Comparison of ENCODE assay signal across 1 cellular context in the genomic region with DNA sequence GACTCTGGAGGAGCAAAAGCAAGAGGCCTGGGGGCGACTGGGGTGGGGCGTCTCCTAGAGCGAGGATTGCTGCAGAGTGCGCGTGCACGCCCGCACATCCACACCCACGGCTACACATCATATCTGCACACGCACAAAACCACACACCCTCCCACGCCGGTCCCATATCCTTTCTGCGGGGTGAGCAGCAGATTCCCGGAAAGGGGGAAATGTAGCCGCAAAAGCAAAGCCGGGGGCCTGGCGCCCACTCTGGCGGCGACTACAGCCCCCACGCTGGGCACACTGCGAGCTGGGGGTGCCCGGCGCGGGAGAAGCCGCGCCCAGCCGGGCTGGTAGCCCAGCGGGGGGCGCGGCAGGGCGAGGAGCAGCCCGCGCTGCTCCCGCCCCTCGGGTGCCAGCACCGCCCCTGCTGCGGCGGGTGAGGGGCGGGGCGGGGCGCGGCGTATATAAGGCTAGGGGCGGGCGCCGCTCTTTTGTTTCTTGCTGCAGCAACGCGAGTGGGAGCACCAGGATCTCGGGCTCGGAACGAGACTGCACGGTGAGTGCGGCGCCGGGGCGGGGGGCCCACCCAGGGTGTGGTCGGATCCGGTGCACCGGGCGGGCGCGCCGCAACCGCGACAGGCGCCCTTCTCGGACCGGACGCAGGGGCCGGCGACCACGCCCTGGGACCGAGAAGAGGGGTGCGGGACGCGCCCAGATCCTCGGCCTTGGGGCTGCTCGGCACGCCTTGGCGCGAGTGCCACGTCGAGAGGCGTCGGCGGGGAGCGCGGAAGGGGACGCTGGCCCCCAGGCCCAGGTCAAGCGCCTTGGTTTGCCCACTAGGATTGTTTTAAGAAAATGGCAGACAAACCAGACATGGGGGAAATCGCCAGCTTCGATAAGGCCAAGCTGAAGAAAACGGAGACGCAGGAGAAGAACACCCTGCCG.
TF ChIP-seq lines count a peak whose summit lies in the region.

A gene (plus strand): TSS at position 476 of the 927 bp plus-strand sequence.

TF ChIP-seq in HEK293, 187 proteins besides CTCF, POLR2A, EP300 and RAD21 (continued from another document and continues in another):
- TF ChIP-seq ZNF544 (tag by site-specific recombination; IDR thresholded peaks at IDR 0.05), result no peak
- TF ChIP-seq GLI4 (tag by site-specific recombination; IDR thresholded peaks at IDR 0.05), result no peak
- TF ChIP-seq ZNF211 (tag by site-specific recombination; IDR thresholded peaks at IDR 0.05; ENCODE audit: low read depth), result no peak
- no peak for TF ChIP-seq ZNF521 (tag by site-specific recombination; IDR thresholded peaks at IDR 0.05)
- peak; percentile 74 for TF ChIP-seq KLF10 (tag by site-specific recombination; IDR thresholded peaks at IDR 0.05)
- TF ChIP-seq ZNF138 (tag by site-specific recombination; IDR thresholded peaks at IDR 0.05; ENCODE audit: borderline replicate concordance), result no peak
- no peak for TF ChIP-seq ZNF776 (tag by site-specific recombination; IDR thresholded peaks at IDR 0.05; ENCODE audit: borderline replicate concordance)
- no peak for TF ChIP-seq ZFP37 (tag by site-specific recombination; IDR thresholded peaks at IDR 0.05)
- TF ChIP-seq, protein P1, sequence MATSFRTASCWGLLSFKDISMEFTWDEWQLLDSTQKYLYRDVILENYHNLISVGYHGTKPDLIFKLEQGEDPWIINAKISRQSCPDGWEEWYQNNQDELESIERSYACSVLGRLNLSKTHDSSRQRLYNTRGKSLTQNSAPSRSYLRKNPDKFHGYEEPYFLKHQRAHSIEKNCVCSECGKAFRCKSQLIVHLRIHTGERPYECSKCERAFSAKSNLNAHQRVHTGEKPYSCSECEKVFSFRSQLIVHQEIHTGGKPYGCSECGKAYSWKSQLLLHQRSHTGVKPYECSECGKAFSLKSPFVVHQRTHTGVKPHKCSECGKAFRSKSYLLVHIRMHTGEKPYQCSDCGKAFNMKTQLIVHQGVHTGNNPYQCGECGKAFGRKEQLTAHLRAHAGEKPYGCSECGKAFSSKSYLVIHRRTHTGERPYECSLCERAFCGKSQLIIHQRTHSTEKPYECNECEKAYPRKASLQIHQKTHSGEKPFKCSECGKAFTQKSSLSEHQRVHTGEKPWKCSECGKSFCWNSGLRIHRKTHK (tag by site-specific recombination; IDR thresholded peaks at IDR 0.05), result no peak
- TF ChIP-seq ZEB2 (tag by site-specific recombination; IDR thresholded peaks at IDR 0.05), result no peak
- TF ChIP-seq, protein P2, sequence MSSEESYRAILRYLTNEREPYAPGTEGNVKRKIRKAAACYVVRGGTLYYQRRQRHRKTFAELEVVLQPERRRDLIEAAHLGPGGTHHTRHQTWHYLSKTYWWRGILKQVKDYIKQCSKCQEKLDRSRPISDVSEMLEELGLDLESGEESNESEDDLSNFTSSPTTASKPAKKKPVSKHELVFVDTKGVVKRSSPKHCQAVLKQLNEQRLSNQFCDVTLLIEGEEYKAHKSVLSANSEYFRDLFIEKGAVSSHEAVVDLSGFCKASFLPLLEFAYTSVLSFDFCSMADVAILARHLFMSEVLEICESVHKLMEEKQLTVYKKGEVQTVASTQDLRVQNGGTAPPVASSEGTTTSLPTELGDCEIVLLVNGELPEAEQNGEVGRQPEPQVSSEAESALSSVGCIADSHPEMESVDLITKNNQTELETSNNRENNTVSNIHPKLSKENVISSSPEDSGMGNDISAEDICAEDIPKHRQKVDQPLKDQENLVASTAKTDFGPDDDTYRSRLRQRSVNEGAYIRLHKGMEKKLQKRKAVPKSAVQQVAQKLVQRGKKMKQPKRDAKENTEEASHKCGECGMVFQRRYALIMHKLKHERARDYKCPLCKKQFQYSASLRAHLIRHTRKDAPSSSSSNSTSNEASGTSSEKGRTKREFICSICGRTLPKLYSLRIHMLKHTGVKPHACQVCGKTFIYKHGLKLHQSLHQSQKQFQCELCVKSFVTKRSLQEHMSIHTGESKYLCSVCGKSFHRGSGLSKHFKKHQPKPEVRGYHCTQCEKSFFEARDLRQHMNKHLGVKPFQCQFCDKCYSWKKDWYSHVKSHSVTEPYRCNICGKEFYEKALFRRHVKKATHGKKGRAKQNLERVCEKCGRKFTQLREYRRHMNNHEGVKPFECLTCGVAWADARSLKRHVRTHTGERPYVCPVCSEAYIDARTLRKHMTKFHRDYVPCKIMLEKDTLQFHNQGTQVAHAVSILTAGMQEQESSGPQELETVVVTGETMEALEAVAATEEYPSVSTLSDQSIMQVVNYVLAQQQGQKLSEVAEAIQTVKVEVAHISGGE (tag by site-specific recombination; conservative IDR thresholded peaks at IDR 0.05; ENCODE audit: low read depth), result no peak
- TF ChIP-seq, protein P3, sequence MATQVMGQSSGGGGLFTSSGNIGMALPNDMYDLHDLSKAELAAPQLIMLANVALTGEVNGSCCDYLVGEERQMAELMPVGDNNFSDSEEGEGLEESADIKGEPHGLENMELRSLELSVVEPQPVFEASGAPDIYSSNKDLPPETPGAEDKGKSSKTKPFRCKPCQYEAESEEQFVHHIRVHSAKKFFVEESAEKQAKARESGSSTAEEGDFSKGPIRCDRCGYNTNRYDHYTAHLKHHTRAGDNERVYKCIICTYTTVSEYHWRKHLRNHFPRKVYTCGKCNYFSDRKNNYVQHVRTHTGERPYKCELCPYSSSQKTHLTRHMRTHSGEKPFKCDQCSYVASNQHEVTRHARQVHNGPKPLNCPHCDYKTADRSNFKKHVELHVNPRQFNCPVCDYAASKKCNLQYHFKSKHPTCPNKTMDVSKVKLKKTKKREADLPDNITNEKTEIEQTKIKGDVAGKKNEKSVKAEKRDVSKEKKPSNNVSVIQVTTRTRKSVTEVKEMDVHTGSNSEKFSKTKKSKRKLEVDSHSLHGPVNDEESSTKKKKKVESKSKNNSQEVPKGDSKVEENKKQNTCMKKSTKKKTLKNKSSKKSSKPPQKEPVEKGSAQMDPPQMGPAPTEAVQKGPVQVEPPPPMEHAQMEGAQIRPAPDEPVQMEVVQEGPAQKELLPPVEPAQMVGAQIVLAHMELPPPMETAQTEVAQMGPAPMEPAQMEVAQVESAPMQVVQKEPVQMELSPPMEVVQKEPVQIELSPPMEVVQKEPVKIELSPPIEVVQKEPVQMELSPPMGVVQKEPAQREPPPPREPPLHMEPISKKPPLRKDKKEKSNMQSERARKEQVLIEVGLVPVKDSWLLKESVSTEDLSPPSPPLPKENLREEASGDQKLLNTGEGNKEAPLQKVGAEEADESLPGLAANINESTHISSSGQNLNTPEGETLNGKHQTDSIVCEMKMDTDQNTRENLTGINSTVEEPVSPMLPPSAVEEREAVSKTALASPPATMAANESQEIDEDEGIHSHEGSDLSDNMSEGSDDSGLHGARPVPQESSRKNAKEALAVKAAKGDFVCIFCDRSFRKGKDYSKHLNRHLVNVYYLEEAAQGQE (tag by site-specific recombination; IDR thresholded peaks at IDR 0.05), result no peak
- TF ChIP-seq, protein P4, sequence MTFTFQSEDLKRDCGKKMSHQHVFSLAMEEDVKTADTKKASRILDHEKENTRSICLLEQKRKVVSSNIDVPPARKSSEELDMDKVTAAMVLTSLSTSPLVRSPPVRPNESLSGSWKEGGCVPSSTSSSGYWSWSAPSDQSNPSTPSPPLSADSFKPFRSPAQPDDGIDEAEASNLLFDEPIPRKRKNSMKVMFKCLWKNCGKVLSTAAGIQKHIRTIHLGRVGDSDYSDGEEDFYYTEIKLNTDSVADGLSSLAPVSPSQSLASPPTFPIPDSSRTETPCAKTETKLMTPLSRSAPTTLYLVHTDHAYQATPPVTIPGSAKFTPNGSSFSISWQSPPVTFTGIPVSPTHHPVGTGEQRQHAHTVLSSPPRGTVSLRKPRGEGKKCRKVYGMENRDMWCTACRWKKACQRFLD (tag by site-specific recombination; IDR thresholded peaks at IDR 0.05), result no peak
- TF ChIP-seq, protein P5, sequence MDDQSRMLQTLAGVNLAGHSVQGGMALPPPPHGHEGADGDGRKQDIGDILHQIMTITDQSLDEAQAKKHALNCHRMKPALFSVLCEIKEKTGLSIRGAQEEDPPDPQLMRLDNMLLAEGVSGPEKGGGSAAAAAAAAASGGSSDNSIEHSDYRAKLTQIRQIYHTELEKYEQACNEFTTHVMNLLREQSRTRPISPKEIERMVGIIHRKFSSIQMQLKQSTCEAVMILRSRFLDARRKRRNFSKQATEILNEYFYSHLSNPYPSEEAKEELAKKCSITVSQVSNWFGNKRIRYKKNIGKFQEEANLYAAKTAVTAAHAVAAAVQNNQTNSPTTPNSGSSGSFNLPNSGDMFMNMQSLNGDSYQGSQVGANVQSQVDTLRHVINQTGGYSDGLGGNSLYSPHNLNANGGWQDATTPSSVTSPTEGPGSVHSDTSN (CRISPR knock-in tag; IDR thresholded peaks at IDR 0.05), result no peak
- no peak for TF ChIP-seq ZNF24 (tag by site-specific recombination; IDR thresholded peaks at IDR 0.05)
- no peak for TF ChIP-seq ZNF473 (tag by site-specific recombination; IDR thresholded peaks at IDR 0.05)
- TF ChIP-seq ZNF2 (tag by site-specific recombination; IDR thresholded peaks at IDR 0.05), result no peak
- TF ChIP-seq SP2 (tag by site-specific recombination; IDR thresholded peaks at IDR 0.05), result peak; percentile 71
- TF ChIP-seq GLIS1 (tag by site-specific recombination; IDR thresholded peaks at IDR 0.05), result peak; percentile 81
- TF ChIP-seq KLF8 (tag by site-specific recombination; IDR thresholded peaks at IDR 0.05), result peak; percentile 89; the same call in 1 of the 2 replicates
- no peak for TF ChIP-seq ZSCAN30 (tag by site-specific recombination; IDR thresholded peaks at IDR 0.05)
- TF ChIP-seq RBAK (tag by site-specific recombination; IDR thresholded peaks at IDR 0.05), result no peak
- no peak for TF ChIP-seq ZNF112 (tag by site-specific recombination; IDR thresholded peaks at IDR 0.05)
- TF ChIP-seq ZNF621 (tag by site-specific recombination; IDR thresholded peaks at IDR 0.05), result no peak
- TF ChIP-seq, protein P6, sequence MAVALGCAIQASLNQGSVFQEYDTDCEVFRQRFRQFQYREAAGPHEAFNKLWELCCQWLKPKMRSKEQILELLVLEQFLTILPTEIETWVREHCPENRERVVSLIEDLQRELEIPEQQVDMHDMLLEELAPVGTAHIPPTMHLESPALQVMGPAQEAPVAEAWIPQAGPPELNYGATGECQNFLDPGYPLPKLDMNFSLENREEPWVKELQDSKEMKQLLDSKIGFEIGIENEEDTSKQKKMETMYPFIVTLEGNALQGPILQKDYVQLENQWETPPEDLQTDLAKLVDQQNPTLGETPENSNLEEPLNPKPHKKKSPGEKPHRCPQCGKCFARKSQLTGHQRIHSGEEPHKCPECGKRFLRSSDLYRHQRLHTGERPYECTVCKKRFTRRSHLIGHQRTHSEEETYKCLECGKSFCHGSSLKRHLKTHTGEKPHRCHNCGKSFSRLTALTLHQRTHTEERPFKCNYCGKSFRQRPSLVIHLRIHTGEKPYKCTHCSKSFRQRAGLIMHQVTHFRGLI (tag by site-specific recombination; IDR thresholded peaks at IDR 0.05), result peak; percentile 97
- TF ChIP-seq ZNF548 (tag by site-specific recombination; IDR thresholded peaks at IDR 0.05), result no peak
- no peak for TF ChIP-seq ZNF416 (tag by site-specific recombination; IDR thresholded peaks at IDR 0.05)
- TF ChIP-seq, protein P7, sequence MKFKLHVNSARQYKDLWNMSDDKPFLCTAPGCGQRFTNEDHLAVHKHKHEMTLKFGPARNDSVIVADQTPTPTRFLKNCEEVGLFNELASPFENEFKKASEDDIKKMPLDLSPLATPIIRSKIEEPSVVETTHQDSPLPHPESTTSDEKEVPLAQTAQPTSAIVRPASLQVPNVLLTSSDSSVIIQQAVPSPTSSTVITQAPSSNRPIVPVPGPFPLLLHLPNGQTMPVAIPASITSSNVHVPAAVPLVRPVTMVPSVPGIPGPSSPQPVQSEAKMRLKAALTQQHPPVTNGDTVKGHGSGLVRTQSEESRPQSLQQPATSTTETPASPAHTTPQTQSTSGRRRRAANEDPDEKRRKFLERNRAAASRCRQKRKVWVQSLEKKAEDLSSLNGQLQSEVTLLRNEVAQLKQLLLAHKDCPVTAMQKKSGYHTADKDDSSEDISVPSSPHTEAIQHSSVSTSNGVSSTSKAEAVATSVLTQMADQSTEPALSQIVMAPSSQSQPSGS (tag by site-specific recombination; IDR thresholded peaks at IDR 0.05; ENCODE audit: low read depth), result no peak
- no peak for TF ChIP-seq ZNF600 (tag by site-specific recombination; IDR thresholded peaks at IDR 0.05)
- no peak for TF ChIP-seq OSR2 (tag by site-specific recombination; IDR thresholded peaks at IDR 0.05)
- no peak for TF ChIP-seq OVOL3 (tag by site-specific recombination; IDR thresholded peaks at IDR 0.05)
- peak; percentile 90 for TF ChIP-seq KLF1 (tag by site-specific recombination; IDR thresholded peaks at IDR 0.05)
- TF ChIP-seq YY1 (tag by site-specific recombination; IDR thresholded peaks at IDR 0.05), result peak; percentile 53
- TF ChIP-seq KLF9 (tag by site-specific recombination; IDR thresholded peaks at IDR 0.05; ENCODE audit: low read depth), result peak; percentile 51
- TF ChIP-seq, protein P8, sequence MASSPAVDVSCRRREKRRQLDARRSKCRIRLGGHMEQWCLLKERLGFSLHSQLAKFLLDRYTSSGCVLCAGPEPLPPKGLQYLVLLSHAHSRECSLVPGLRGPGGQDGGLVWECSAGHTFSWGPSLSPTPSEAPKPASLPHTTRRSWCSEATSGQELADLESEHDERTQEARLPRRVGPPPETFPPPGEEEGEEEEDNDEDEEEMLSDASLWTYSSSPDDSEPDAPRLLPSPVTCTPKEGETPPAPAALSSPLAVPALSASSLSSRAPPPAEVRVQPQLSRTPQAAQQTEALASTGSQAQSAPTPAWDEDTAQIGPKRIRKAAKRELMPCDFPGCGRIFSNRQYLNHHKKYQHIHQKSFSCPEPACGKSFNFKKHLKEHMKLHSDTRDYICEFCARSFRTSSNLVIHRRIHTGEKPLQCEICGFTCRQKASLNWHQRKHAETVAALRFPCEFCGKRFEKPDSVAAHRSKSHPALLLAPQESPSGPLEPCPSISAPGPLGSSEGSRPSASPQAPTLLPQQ (tag by site-specific recombination; IDR thresholded peaks at IDR 0.05), result peak; percentile 96
- TF ChIP-seq ZNF571 (tag by site-specific recombination; IDR thresholded peaks at IDR 0.05), result no peak
- TF ChIP-seq ZNF664 (tag by site-specific recombination; IDR thresholded peaks at IDR 0.05), result no peak
- no peak for TF ChIP-seq ZBTB20 (tag by site-specific recombination; IDR thresholded peaks at IDR 0.05)
- no peak for TF ChIP-seq ZNF175 (tag by site-specific recombination; IDR thresholded peaks at IDR 0.05)
- no peak for TF ChIP-seq ZNF791 (tag by site-specific recombination; IDR thresholded peaks at IDR 0.05)
- no peak for TF ChIP-seq TCF7L2 (IDR thresholded peaks at IDR 0.05; ENCODE audit: borderline replicate concordance, low read depth, low read length)
- TF ChIP-seq MEIS1 (CRISPR knock-in tag; IDR thresholded peaks at IDR 0.05; ENCODE audit: borderline replicate concordance), result no peak
- no peak for TF ChIP-seq ZNF529 (tag by site-specific recombination; IDR thresholded peaks at IDR 0.05; ENCODE audit: insufficient replicate concordance)
- TF ChIP-seq ZNF654 (tag by site-specific recombination; IDR thresholded peaks at IDR 0.05; ENCODE audit: low read depth), result no peak
- TF ChIP-seq, protein P9, sequence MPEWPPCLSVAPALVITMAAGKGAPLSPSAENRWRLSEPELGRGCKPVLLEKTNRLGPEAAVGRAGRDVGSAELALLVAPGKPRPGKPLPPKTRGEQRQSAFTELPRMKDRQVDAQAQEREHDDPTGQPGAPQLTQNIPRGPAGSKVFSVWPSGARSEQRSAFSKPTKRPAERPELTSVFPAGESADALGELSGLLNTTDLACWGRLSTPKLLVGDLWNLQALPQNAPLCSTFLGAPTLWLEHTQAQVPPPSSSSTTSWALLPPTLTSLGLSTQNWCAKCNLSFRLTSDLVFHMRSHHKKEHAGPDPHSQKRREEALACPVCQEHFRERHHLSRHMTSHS (tag by site-specific recombination; IDR thresholded peaks at IDR 0.05), result no peak
- TF ChIP-seq ZBTB17 (tag by site-specific recombination; IDR thresholded peaks at IDR 0.05), result no peak
- TF ChIP-seq PRDM1 (tag by site-specific recombination; IDR thresholded peaks at IDR 0.05), result no peak
- no peak for TF ChIP-seq ZNF404 (tag by site-specific recombination; IDR thresholded peaks at IDR 0.05)
- 0 out of 2 replicates have a peak, but pooled peaks have one; percentile 48 for TF ChIP-seq ZNF394 (tag by site-specific recombination; IDR thresholded peaks at IDR 0.05; ENCODE audit: borderline replicate concordance)
